8 cellular contexts compared by ENCODE assay signal in genomic region chr12:32400114-32400672, GRCh38. TPM values are rescaled to one million over a fixed set of nuclear protein-coding genes. Genes with fewer than 3 reads are reported as not detected.
A peak's percentile ranks its signal among the peaks of the same experiment; 100 is the strongest.
DNase-seq lines count a peak whose midpoint lies in the region; ATAC-seq and TF ChIP-seq lines count a peak whose summit lies in the region.

No MANE protein-coding gene starts in this region.

- peak overlapping the region; percentile 74 to 95 (median 84) for H3K4me3 Mint-ChIP-seq in naive thymus-derived CD4-positive, alpha-beta T cell

- H3K4me1 Mint-ChIP-seq in naive thymus-derived CD4-positive, alpha-beta T cell = peaks cover 3 to 13% (median 9%) of the 10 kb centered on the region in 7 donors

- H3K9me3 Mint-ChIP-seq in naive thymus-derived CD4-positive, alpha-beta T cell = peaks cover 0 to 2% (median 0%) of the 10 kb centered on the region in 11 donors

- no peaks in the 10 kb centered on the region for H3K36me3 Mint-ChIP-seq in naive thymus-derived CD4-positive, alpha-beta T cell

- H3K27ac ChIP-seq in naive thymus-derived CD4-positive, alpha-beta T cell (ENCODE audit: low read depth, low read length) = no peak overlapping the region

- H3K27ac Mint-ChIP-seq in naive thymus-derived CD4-positive, alpha-beta T cell = peak overlapping the region in 1 of 9 donors; percentile 62

- H3K9me3 ChIP-seq in NT2/D1 (ENCODE audit: insufficient read depth, low read length) = no peaks in the 10 kb centered on the region
- H3K9me3 ChIP-seq in endocrine pancreas (ENCODE audit: control insufficient read depth, low read length) = no peaks in the 10 kb centered on the region
- no peaks in the 10 kb centered on the region for H3K9me3 ChIP-seq in naive thymus-derived CD4-positive, alpha-beta T cell (ENCODE audit: control insufficient read depth in 2 of 3, low read length in 3 of 3)

- H3K27me3 ChIP-seq in NT2/D1 (ENCODE audit: insufficient read depth, insufficient read length) = no peaks in the 10 kb centered on the region
- H3K27me3 ChIP-seq in endocrine pancreas (ENCODE audit: control insufficient read depth, insufficient read depth, low read length) = no peaks in the 10 kb centered on the region
- H3K27me3 ChIP-seq in naive thymus-derived CD4-positive, alpha-beta T cell (ENCODE audit: control insufficient read depth in 2 of 2, insufficient read depth in 2 of 2, low read length in 2 of 2) = peaks cover 0 to 8% of the 10 kb centered on the region in 2 donors

- CTCF ChIA-PET in naive thymus-derived CD4-positive, alpha-beta T cell (lab: Charles Lee) = no interaction called here

- intact Hi-C loops in naive thymus-derived CD4-positive, alpha-beta T cell (cut with micrococcal nuclease) = no loop called here

- TF ChIP-seq CTCF in GM12864 (IDR thresholded peaks at IDR 0.05; ENCODE audit: low read depth, low read length, missing control alignments) = no peak

- POLR2A ChIA-PET in naive thymus-derived CD4-positive, alpha-beta T cell (lab: Charles Lee) = no interaction called here

- H3K27me3 Mint-ChIP-seq in naive thymus-derived CD4-positive, alpha-beta T cell = peaks cover 31 to 53% (median 40%) of the 10 kb centered on the region in 5 donors

- ATAC-seq in naive thymus-derived CD4-positive, alpha-beta T cell = no peak
- no peak for ATAC-seq in GM19463 (IDR thresholded peaks at IDR 0.05; ENCODE audit: unreplicated experiment)

- no peak for DNase-seq in GM12864 (ENCODE audit: low read depth)
- peak; percentile 99 for DNase-seq in NT2/D1 (ENCODE audit: low read depth, low spot score)
- DNase-seq in naive thymus-derived CD4-positive, alpha-beta T cell = no peak
- DNase-seq in anterior cingulate cortex (lab: John Stamatoyannopoulos, UW) = no peak
- DNase-seq in erythroblast (lab: John Stamatoyannopoulos, UW) = no peak
- no peak for DNase-seq in GM19238 (ENCODE audit: insufficient read length, low spot score)

- H3K9ac ChIP-seq in NT2/D1 (ENCODE audit: insufficient read length, low read depth) (peak overlapping the region; percentile 97), endocrine pancreas (ENCODE audit: control insufficient read depth, insufficient read depth, low read length) (peak overlapping the region; percentile 93)

- H3K4me3 ChIP-seq in GM12864 (ENCODE audit: low read depth, low read length) = peak overlapping the region; percentile 80
- H3K4me3 ChIP-seq in NT2/D1 (ENCODE audit: insufficient read length, low read depth) = peak overlapping the region; percentile 97
- H3K4me3 ChIP-seq in endocrine pancreas (ENCODE audit: control insufficient read depth, insufficient read depth, low read length) = peak overlapping the region; percentile 89
- peak overlapping the region; percentile 51 for H3K4me3 ChIP-seq in naive thymus-derived CD4-positive, alpha-beta T cell (ENCODE audit: low read length)

- H3K4me1 ChIP-seq in NT2/D1 (ENCODE audit: insufficient read depth, insufficient read length) = peaks cover 3% of the 10 kb centered on the region
- H3K4me1 ChIP-seq in endocrine pancreas (ENCODE audit: control insufficient read depth, insufficient read depth, low read length) = no peaks in the 10 kb centered on the region
- H3K4me1 ChIP-seq in naive thymus-derived CD4-positive, alpha-beta T cell (ENCODE audit: control insufficient read depth in 2 of 2, insufficient read depth in 2 of 2, low read length in 2 of 2) = peaks cover 0 to 5% of the 10 kb centered on the region in 2 donors

- no peak for TF ChIP-seq POLR2A in erythroblast (IDR thresholded peaks at IDR 0.05; ENCODE audit: low read length)

- H3K36me3 ChIP-seq in NT2/D1 (ENCODE audit: insufficient read depth, insufficient read length, low read length) = peaks cover 7% of the 10 kb centered on the region
- H3K36me3 ChIP-seq in endocrine pancreas (ENCODE audit: control insufficient read depth, insufficient read depth, low read length) = no peaks in the 10 kb centered on the region
- no peaks in the 10 kb centered on the region for H3K36me3 ChIP-seq in naive thymus-derived CD4-positive, alpha-beta T cell (ENCODE audit: control insufficient read depth in 2 of 3, insufficient read depth in 3 of 3, low read length in 3 of 3)

RNA-seq across cellular contexts. Expression of gene FGD4, which starts 0.8 kb away (rescaled TPM):
- total RNA-seq in naive thymus-derived CD4-positive, alpha-beta T cell = 10 to 100 TPM in 1 of 5 experiments, 1 to 10 TPM in 1, under 1 TPM in 3; 0.17 to 13.7 (median 0.62) TPM
- under 1 TPM in 1 of 2 donors, not detected in 1; 0.12 TPM for polyA plus RNA-seq in naive thymus-derived CD4-positive, alpha-beta T cell
